1 cellular context compared by ENCODE assay signal in genomic region chr12:56046027-56046780, GRCh38.
TF ChIP-seq lines count a peak whose summit lies in the region.

No MANE protein-coding gene starts in this region.

TF ChIP-seq in GM12878, 131 proteins besides CTCF, POLR2A, EP300 and RAD21:
- TF ChIP-seq NFIC (IDR thresholded peaks at IDR 0.05; ENCODE audit: low read depth, low read length) (0 out of 2 replicates have a peak, but pooled peaks have one; percentile 29), SKIL (IDR thresholded peaks at IDR 0.05; ENCODE audit: low read depth, poor library complexity, severe bottlenecking) (no peak)
